In genomic region chr1:93882269-93882668, GRCh38 we compare ENCODE assay signal across 23 cellular contexts.
"Had no signal": no experiment of that assay in that cellular context is flagged by ENCODE, and none has a peak within 500 bp of the region (broad histone marks: within the 10 kb centered on the region; RNA-seq: fewer than 3 reads in every experiment).

No MANE protein-coding gene starts in this region.

- H2AFZ ChIP-seq: hepatocyte had no signal

- H3K27me3 Mint-ChIP-seq: dendritic cell treated with granulocyte-macrophage colony-stimulating factor and Interleukin-4, amounts not matched to agents 40 ng/mL and 50 ng/mL, for 4 days; effector memory CD8-positive, alpha-beta T cell; naive B cell had no signal

- ATAC-seq: effector memory CD8-positive, alpha-beta T cell; foreskin keratinocyte; gastroesophageal sphincter; heart left ventricle; left cardiac atrium; left lung; left ventricle myocardium superior; lower lobe of right lung; mucosa of descending colon had no signal

- H3K9me3 Mint-ChIP-seq: dendritic cell treated with granulocyte-macrophage colony-stimulating factor and Interleukin-4, amounts not matched to agents 40 ng/mL and 50 ng/mL, for 4 days; effector memory CD8-positive, alpha-beta T cell; immature natural killer cell; mesothelial cell of epicardium; naive B cell had no signal

- H3K4me2 ChIP-seq: hepatocyte had no signal

- H3K4me3 ChIP-seq: esophagus muscularis mucosa, gastroesophageal sphincter, heart left ventricle, hepatocyte, left lung, lower lobe of right lung, mucosa of descending colon had no signal

- FAIRE-seq: colon, endothelial cell of umbilical vein, frontal cortex, keratinocyte had no signal

- H3K27ac ChIP-seq: esophagus muscularis mucosa, foreskin keratinocyte, gastroesophageal sphincter, heart left ventricle, hepatocyte, left lung, lower lobe of right lung had no signal

- H3K27ac Mint-ChIP-seq: dendritic cell treated with granulocyte-macrophage colony-stimulating factor and Interleukin-4, amounts not matched to agents 40 ng/mL and 50 ng/mL, for 4 days; mesothelial cell of epicardium; naive B cell had no signal

- H3K9me3 ChIP-seq: esophagus muscularis mucosa, gastroesophageal sphincter, heart left ventricle, left lung, lower lobe of right lung, mucosa of descending colon had no signal

- H3K27me3 ChIP-seq: esophagus muscularis mucosa, foreskin keratinocyte, gastroesophageal sphincter, heart left ventricle, hepatocyte, left lung had no signal

- H3K4me3 Mint-ChIP-seq: dendritic cell treated with granulocyte-macrophage colony-stimulating factor and Interleukin-4, amounts not matched to agents 40 ng/mL and 50 ng/mL, for 4 days; mesothelial cell of epicardium had no signal

- DNase-seq: cortex of kidney; effector CD8-positive, alpha-beta T cell; effector memory CD8-positive, alpha-beta T cell; foreskin keratinocyte; heart left ventricle; hypothalamus; immature natural killer cell; left cardiac atrium; left lung; left ventricle myocardium superior; lower lobe of right lung; mesenchymal stem cell; mucosa of descending colon; naive B cell had no signal

- H3K36me3 Mint-ChIP-seq: naive B cell had no signal
